In genomic region chr2:27627963-27628766, GRCh38 we compare ENCODE assay signal across 8 cellular contexts.
DNase-seq lines count a peak whose midpoint lies in the region; ATAC-seq lines count a peak whose summit lies in the region.

No MANE protein-coding gene starts in this region.

- H3K9ac ChIP-seq in HUES6 (ENCODE audit: low read length) (peak overlapping the region; percentile 93), iPS-18a (ENCODE audit: low read length) (peak overlapping the region; percentile 93)

- ATAC-seq in GM21381 (IDR thresholded peaks at IDR 0.05; ENCODE audit: unreplicated experiment), result peak; percentile 2

- no peaks in the 10 kb centered on the region for H3K9me3 ChIP-seq in HUES6 (ENCODE audit: control insufficient read depth, insufficient read depth, low read depth, low read length)
- no peaks in the 10 kb centered on the region for H3K9me3 ChIP-seq in iPS-18a (ENCODE audit: control insufficient read depth, low read depth, low read length)

- peak overlapping the region; percentile 86 for H3K4me3 ChIP-seq in HUES6 (ENCODE audit: low read depth, low read length)
- peak overlapping the region; percentile 84 for H3K4me3 ChIP-seq in iPS-18a (ENCODE audit: low read length)

- H3K27ac ChIP-seq in HUES6 (ENCODE audit: low read depth, low read length) (peak overlapping the region; percentile 36), iPS-18a (ENCODE audit: low read length) (no peak overlapping the region)

- peaks cover 9% of the 10 kb centered on the region; the same call in 1 of the 2 replicates for H3K4me1 ChIP-seq in HUES6 (ENCODE audit: control insufficient read depth, insufficient read depth, low read length)
- peaks cover 7% of the 10 kb centered on the region for H3K4me1 ChIP-seq in iPS-18a (ENCODE audit: control insufficient read depth, low read depth, low read length)

- DNase-seq in COLO829 (ENCODE audit: low spot score) (peak; percentile 25), amniotic epithelial cell (ENCODE audit: low read depth) (peak; percentile 96), smooth muscle cell of the brain vasculature (ENCODE audit: low read depth, low spot score) (peak; percentile 7), D341Med (ENCODE audit: low spot score) (no peak), NCI-H1694 (lab: John Stamatoyannopoulos, UW) (no peak)

- peaks cover 49% of the 10 kb centered on the region for H3K36me3 ChIP-seq in HUES6 (ENCODE audit: control insufficient read depth, insufficient read depth, low read length)
- peaks cover 34% of the 10 kb centered on the region for H3K36me3 ChIP-seq in iPS-18a (ENCODE audit: control insufficient read depth, low read depth, low read length)

- H3K27me3 ChIP-seq in HUES6 (ENCODE audit: control insufficient read depth, insufficient read depth, low read length) (no peaks in the 10 kb centered on the region), iPS-18a (ENCODE audit: control insufficient read depth, insufficient read depth, low read length) (no peaks in the 10 kb centered on the region)

Comparison
In these comparisons a context has a peak if more than half of its experiments do, and no peak if none do; other contexts are left out.
1. DNase-seq: peak in COLO829 (single experiment), amniotic epithelial cell (single experiment) and smooth muscle cell of the brain vasculature (single experiment); none in D341Med (single experiment) and NCI-H1694 (single experiment).